ENCODE assay signal across 11 cellular contexts in genomic region chr9:127537792-127538191, GRCh38.
A peak's percentile ranks its signal among the peaks of the same experiment; 100 is the strongest.
DNase-seq lines count a peak whose midpoint lies in the region; ATAC-seq, FAIRE-seq and TF ChIP-seq lines count a peak whose summit lies in the region.
"Had no signal": no experiment of that assay in that cellular context is flagged by ENCODE, and none has a peak within 500 bp of the region (broad histone marks: within the 10 kb centered on the region; RNA-seq: fewer than 3 reads in every experiment).

No MANE protein-coding gene starts in this region.

- no peaks in the 10 kb centered on the region for H3K27me3 ChIP-seq in Loucy (ENCODE audit: insufficient read depth, low read length, poor library complexity, severe bottlenecking)
- no peaks in the 10 kb centered on the region for H3K27me3 ChIP-seq in colonic mucosa

- H3K36me3 Mint-ChIP-seq in progenitor cell of endocrine pancreas (ENCODE audit: insufficient read depth) = no peaks in the 10 kb centered on the region

- H3K9me3 Mint-ChIP-seq in progenitor cell of endocrine pancreas (ENCODE audit: low read depth) = no peaks in the 10 kb centered on the region
- H3K9me3 Mint-ChIP-seq: activated T-cell treated with anti-CD3 and anti-CD28 coated beads, Interleukin-2, amount 50 U/mL, for 4 hours had no signal

- no peak for ATAC-seq in GM21717 (IDR thresholded peaks at IDR 0.05; ENCODE audit: unreplicated experiment)
- no peak for ATAC-seq in GM21529 (IDR thresholded peaks at IDR 0.05; ENCODE audit: unreplicated experiment)
- no peak for ATAC-seq in GM21447 (IDR thresholded peaks at IDR 0.05; ENCODE audit: unreplicated experiment)
- ATAC-seq: activated T-cell treated with anti-CD3 and anti-CD28 coated beads, Interleukin-2, amount 50 U/mL, for 4 hours had no signal

- H3K27ac Mint-ChIP-seq in progenitor cell of endocrine pancreas = peak overlapping the region; percentile 7

- no peaks in the 10 kb centered on the region for H3K27me3 Mint-ChIP-seq in progenitor cell of endocrine pancreas

- H3K27ac ChIP-seq in colonic mucosa (peak overlapping the region; percentile 39), substantia nigra (ENCODE audit: low read depth, low read length, poor library complexity, severe bottlenecking) (no peak overlapping the region)

- TF ChIP-seq CTCF in D721Med (IDR thresholded peaks at IDR 0.05; ENCODE audit: insufficient read depth, missing control alignments) (no peak), Loucy (conservative IDR thresholded peaks at IDR 0.05; ENCODE audit: low read length) (0 out of 2 replicates have a peak, but pooled peaks have one; percentile 14), colonic mucosa (IDR thresholded peaks at IDR 0.05) (no peak), progenitor cell of endocrine pancreas (IDR thresholded peaks at IDR 0.05; ENCODE audit: unreplicated experiment) (no peak)

- H3K4me2 ChIP-seq in Loucy (ENCODE audit: low read depth, low read length, poor library complexity, severe bottlenecking) = no peak overlapping the region

- H3K36me3 ChIP-seq in Loucy (ENCODE audit: insufficient read depth, low read length) = no peaks in the 10 kb centered on the region
- no peaks in the 10 kb centered on the region for H3K36me3 ChIP-seq in colonic mucosa

- DNase-seq in D721Med (ENCODE audit: insufficient read length, low spot score) = peak; percentile 59
- DNase-seq in colonic mucosa = no peak
- DNase-seq in progenitor cell of endocrine pancreas (ENCODE audit: low spot score, unreplicated experiment) = no peak
- DNase-seq in substantia nigra (lab: John Stamatoyannopoulos, UW) = no peak
- DNase-seq: activated T-cell treated with anti-CD3 and anti-CD28 coated beads, Interleukin-2, amount 50 U/mL, for 4 hours; GOT3 had no signal

- H3K9ac ChIP-seq in Loucy (ENCODE audit: low read depth, low read length, poor library complexity, severe bottlenecking) (no peak overlapping the region), colonic mucosa (ENCODE audit: low read depth in 2 of 2, low read length in 2 of 2) (peak overlapping the region in 1 of 2 donors; percentile 31)

- no peak for FAIRE-seq in D721Med (lab: Jason Lieb, UNC)
- FAIRE-seq: endometrium had no signal

- no peak overlapping the region for H3K4me3 Mint-ChIP-seq in progenitor cell of endocrine pancreas (ENCODE audit: low read depth)
- H3K4me3 Mint-ChIP-seq: activated T-cell treated with anti-CD3 and anti-CD28 coated beads, Interleukin-2, amount 50 U/mL, for 4 hours had no signal

- H3K79me2 ChIP-seq in Loucy (ENCODE audit: insufficient read depth, low read length) = peaks cover 25% of the 10 kb centered on the region; the same call in 1 of the 2 replicates

- H3K4me1 Mint-ChIP-seq in progenitor cell of endocrine pancreas (ENCODE audit: low read depth) = peaks cover 3% of the 10 kb centered on the region

- H3K4me1 ChIP-seq in Loucy (ENCODE audit: insufficient read depth, low read length, poor library complexity, severe bottlenecking) = no peaks in the 10 kb centered on the region
- no peaks in the 10 kb centered on the region for H3K4me1 ChIP-seq in colonic mucosa

- H3K9me3 ChIP-seq in Loucy (ENCODE audit: insufficient read depth, low read depth, low read length) = no peaks in the 10 kb centered on the region
- H3K9me3 ChIP-seq in colonic mucosa = no peaks in the 10 kb centered on the region

- no peaks in the 10 kb centered on the region for H3F3A ChIP-seq in Loucy (ENCODE audit: low read depth)

- H3K4me3 ChIP-seq in Loucy (ENCODE audit: low read length, poor library complexity, severe bottlenecking) = no peak overlapping the region
- H3K4me3 ChIP-seq in colonic mucosa = no peak overlapping the region

- H3K9me2 ChIP-seq in Loucy (replicated peaks; ENCODE audit: low read depth, low read length) = no peaks in the 10 kb centered on the region

- H4K20me1 ChIP-seq in Loucy (ENCODE audit: insufficient read depth, low read length, poor library complexity, severe bottlenecking) = no peaks in the 10 kb centered on the region

- intact Hi-C loops in colonic mucosa (cut with DNase I) = no loop called here

- H2AFZ ChIP-seq in Loucy (ENCODE audit: low read length) = no peak overlapping the region
